In genomic region chr2:88265352-88265960, GRCh38 we compare ENCODE assay signal across 8 cellular contexts.
DNase-seq lines count a peak whose midpoint lies in the region; ATAC-seq, FAIRE-seq and TF ChIP-seq lines count a peak whose summit lies in the region.

No MANE protein-coding gene starts in this region.

- in situ Hi-C loops in HAP-1 (cut with MboI; ENCODE audit: low sequenced_read_pairs), result no loop called here

- peaks cover 6% of the 10 kb centered on the region for H3K9me3 Mint-ChIP-seq in CD8-positive, alpha-beta T cell
- H3K9me3 Mint-ChIP-seq in T-cell, result peaks cover 0 to 2% (median 0%) of the 10 kb centered on the region in 3 donors

- H2AFZ ChIP-seq in OCI-LY3 (ENCODE audit: low read depth, low read length), result no peak overlapping the region

- H3K4me3 ChIP-seq in CD8-positive, alpha-beta T cell (ENCODE audit: low read depth, low read length), result no peak overlapping the region
- H3K4me3 ChIP-seq in OCI-LY3 (ENCODE audit: low read length) (no peak overlapping the region), HAP-1 (no peak overlapping the region)

- H3K9me3 ChIP-seq in CD8-positive, alpha-beta T cell (ENCODE audit: low read length), result no peaks in the 10 kb centered on the region
- H3K9me3 ChIP-seq in OCI-LY3 (ENCODE audit: insufficient read depth, low read length), result no peaks in the 10 kb centered on the region
- no peaks in the 10 kb centered on the region for H3K9me3 ChIP-seq in HAP-1

- H3K4me1 Mint-ChIP-seq in CD8-positive, alpha-beta T cell (ENCODE audit: low read depth), result peaks cover 7% of the 10 kb centered on the region
- peaks cover 0 to 5% (median 0%) of the 10 kb centered on the region in 3 donors for H3K4me1 Mint-ChIP-seq in T-cell

- H3K36me3 Mint-ChIP-seq in CD8-positive, alpha-beta T cell, result no peaks in the 10 kb centered on the region
- H3K36me3 Mint-ChIP-seq in T-cell, result no peaks in the 10 kb centered on the region

- H3K27ac Mint-ChIP-seq in CD8-positive, alpha-beta T cell, result no peak overlapping the region
- no peak overlapping the region for H3K27ac Mint-ChIP-seq in T-cell

- no peaks in the 10 kb centered on the region for H3K27me3 ChIP-seq in CD8-positive, alpha-beta T cell (ENCODE audit: insufficient read depth, low read length)
- H3K27me3 ChIP-seq in OCI-LY3 (ENCODE audit: low read depth, low read length), result no peaks in the 10 kb centered on the region
- no peaks in the 10 kb centered on the region for H3K27me3 ChIP-seq in HAP-1 (ENCODE audit: low read depth)

- peak overlapping the region; percentile 45 for H3K4me2 ChIP-seq in OCI-LY3 (ENCODE audit: low read length)

- no peak overlapping the region for H3K4me3 Mint-ChIP-seq in CD8-positive, alpha-beta T cell
- no peak overlapping the region for H3K4me3 Mint-ChIP-seq in T-cell

- H3K9ac ChIP-seq in OCI-LY3 (ENCODE audit: low read length), result no peak overlapping the region

- no peaks in the 10 kb centered on the region for H3K36me3 ChIP-seq in CD8-positive, alpha-beta T cell (ENCODE audit: insufficient read depth, low read length)
- H3K36me3 ChIP-seq in OCI-LY3 (replicated peaks; ENCODE audit: low read depth, low read length) (no peaks in the 10 kb centered on the region), HAP-1 (replicated peaks) (no peaks in the 10 kb centered on the region)

- no peak for FAIRE-seq in D721Med (lab: Jason Lieb, UNC)

- POLR2A ChIA-PET in CD8-positive, alpha-beta T cell (lab: Charles Lee), result no interaction called here
- POLR2A ChIA-PET in T-cell (lab: Charles Lee), result no interaction called here

- ATAC-seq in CD8-positive, alpha-beta T cell, result peak; percentile 55
- ATAC-seq in GM21423 (IDR thresholded peaks at IDR 0.05; ENCODE audit: unreplicated experiment) (peak; percentile 76), T-cell (replicated peaks in 1 of 4) (no peak), GM21737 (IDR thresholded peaks at IDR 0.05; ENCODE audit: unreplicated experiment) (no peak)

- no peaks in the 10 kb centered on the region for H4K20me1 ChIP-seq in OCI-LY3 (ENCODE audit: insufficient read depth, low read length)

- no peak for TF ChIP-seq CTCF in CD8-positive, alpha-beta T cell (IDR thresholded peaks at IDR 0.05)
- TF ChIP-seq CTCF in OCI-LY3 (IDR thresholded peaks at IDR 0.05; ENCODE audit: low read depth, low read length) (no peak), D721Med (IDR thresholded peaks at IDR 0.05; ENCODE audit: insufficient read depth, missing control alignments) (no peak)

- DNase-seq in CD8-positive, alpha-beta T cell, result no peak
- DNase-seq in glomerular visceral epithelial cell (ENCODE audit: extremely low spot score) (peak; percentile 5), HAP-1 (ENCODE audit: low spot score in 2 of 2) (no peak), D721Med (ENCODE audit: insufficient read length, low spot score) (no peak), T-cell (no peak)

- H3K79me2 ChIP-seq in OCI-LY3 (ENCODE audit: low read length), result no peaks in the 10 kb centered on the region

- H3K27ac ChIP-seq in CD8-positive, alpha-beta T cell (ENCODE audit: low read depth, low read length), result no peak overlapping the region
- no peak overlapping the region for H3K27ac ChIP-seq in OCI-LY3 (ENCODE audit: low read length)

- CTCF ChIA-PET in CD8-positive, alpha-beta T cell (lab: Charles Lee), result no interaction called here
- CTCF ChIA-PET in T-cell (lab: Charles Lee), result no interaction called here

- intact Hi-C loops in CD8-positive, alpha-beta T cell (cut with DNase I, micrococcal nuclease), result no loop called here

- peaks cover 4% of the 10 kb centered on the region for H3K27me3 Mint-ChIP-seq in CD8-positive, alpha-beta T cell (ENCODE audit: low read depth)
- H3K27me3 Mint-ChIP-seq in T-cell, result peaks cover 0 to 21% of the 10 kb centered on the region in 2 donors

- H3K4me1 ChIP-seq in CD8-positive, alpha-beta T cell (ENCODE audit: insufficient read depth, low read length), result no peaks in the 10 kb centered on the region
- H3K4me1 ChIP-seq in OCI-LY3 (ENCODE audit: low read length), result peaks cover 6% of the 10 kb centered on the region; the same call in 1 of the 2 replicates
- H3K4me1 ChIP-seq in HAP-1, result no peaks in the 10 kb centered on the region

Comparison
In these comparisons a context has a peak if more than half of its experiments do, and no peak if none do; other contexts are left out.
1. ATAC-seq: peak in CD8-positive, alpha-beta T cell (single experiment) and GM21423 (single experiment); none in T-cell (0 of 4) and GM21737 (single experiment).